ENCODE assay signal across 27 cellular contexts in the genomic region with DNA sequence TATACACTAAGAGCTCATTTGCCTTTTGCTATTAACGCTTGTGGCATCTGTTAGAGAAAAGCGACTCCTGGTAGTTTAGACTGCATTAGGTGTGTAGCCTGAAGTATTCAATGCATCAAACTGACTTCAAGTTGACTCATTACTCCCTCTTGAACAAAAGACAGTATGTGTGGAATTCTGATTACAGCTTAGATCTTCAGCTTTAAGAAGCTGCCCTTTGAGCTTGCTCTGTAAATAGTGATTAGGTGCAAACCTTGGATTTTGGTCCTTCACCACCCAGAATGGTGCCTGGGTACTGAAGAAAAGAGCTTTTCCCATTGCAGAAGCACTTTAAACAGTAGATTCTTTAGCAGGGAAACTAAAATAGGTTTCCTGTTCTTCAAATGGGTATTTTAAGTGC.
A peak's percentile ranks its signal among the peaks of the same experiment; 100 is the strongest.
DNase-seq lines count a peak whose midpoint lies in the region; ATAC-seq, FAIRE-seq and TF ChIP-seq lines count a peak whose summit lies in the region.
"Had no signal": no experiment of that assay in that cellular context is flagged by ENCODE, and none has a peak within 500 bp of the region (broad histone marks: within the 10 kb centered on the region; RNA-seq: fewer than 3 reads in every experiment).

No MANE protein-coding gene starts in this region.

- H3K9me3 ChIP-seq in Caco-2 (no peaks in the 10 kb centered on the region; the same call in 1 of the 2 replicates), endodermal cell (ENCODE audit: control insufficient read depth, low read length) (no peaks in the 10 kb centered on the region), left lung (no peaks in the 10 kb centered on the region), small intestine (ENCODE audit: control insufficient read depth, low read depth) (no peaks in the 10 kb centered on the region)
- H3K9me3 ChIP-seq: A549, SK-N-SH had no signal

- peak overlapping the region; percentile 80 for H3K27ac Mint-ChIP-seq in Caco-2 (ENCODE audit: unreplicated experiment)
- no peak overlapping the region for H3K27ac Mint-ChIP-seq in endodermal cell
- H3K27ac Mint-ChIP-seq in activated CD8-positive, alpha-beta memory T cell treated with anti-CD3 and anti-CD28 coated beads, Interleukin-2, amount 10 ng/mL, durations not matched to agents 7 days and 5 days, result no peak overlapping the region
- H3K27ac Mint-ChIP-seq: CD8-positive, alpha-beta T cell had no signal

- H3K4me1 Mint-ChIP-seq in Caco-2 (ENCODE audit: low read depth, unreplicated experiment), result peaks cover 68% of the 10 kb centered on the region
- peaks cover 20% of the 10 kb centered on the region for H3K4me1 Mint-ChIP-seq in endodermal cell
- H3K4me1 Mint-ChIP-seq in activated CD8-positive, alpha-beta memory T cell treated with anti-CD3 and anti-CD28 coated beads, Interleukin-2, amount 10 ng/mL, durations not matched to agents 7 days and 5 days, result no peaks in the 10 kb centered on the region

- no peaks in the 10 kb centered on the region; the same call in 1 of the 2 replicates for H3K36me3 ChIP-seq in Caco-2 (ENCODE audit: control insufficient read depth, insufficient read depth, low read length)
- no peaks in the 10 kb centered on the region for H3K36me3 ChIP-seq in endodermal cell (ENCODE audit: control insufficient read depth, insufficient read depth, low read length)
- H3K36me3 ChIP-seq in left lung, result no peaks in the 10 kb centered on the region
- H3K36me3 ChIP-seq in small intestine (ENCODE audit: control insufficient read depth in 2 of 2, insufficient read depth in 2 of 2, low read length in 2 of 2), result no peaks in the 10 kb centered on the region

- no peaks in the 10 kb centered on the region for H3K27me3 ChIP-seq in Caco-2 (replicated peaks; ENCODE audit: control insufficient read depth, insufficient read depth, low read length)
- no peaks in the 10 kb centered on the region for H3K27me3 ChIP-seq in endodermal cell (ENCODE audit: control insufficient read depth, insufficient read depth, low read length, poor library complexity, severe bottlenecking)
- no peaks in the 10 kb centered on the region for H3K27me3 ChIP-seq in left lung
- H3K27me3 ChIP-seq in small intestine (ENCODE audit: control insufficient read depth in 2 of 2, insufficient read depth in 2 of 2, low read length in 2 of 2), result no peaks in the 10 kb centered on the region

- intact Hi-C loops in Caco-2 (cut with micrococcal nuclease; ENCODE audit: unreplicated experiment), result loop anchor here (1.0 to 5.0 kb wide), 3 partner anchors 17 to 121 kb away; no protein-coding TSS in a partner anchor
- intact Hi-C loops in left lung (cut with DNase I), result no loop called here

- no TSS peak for BruUV-seq in Caco-2 (replicated peaks; lab: Mats Ljungman, UMichigan)

- no peak for TF ChIP-seq CTCF in Caco-2 (IDR thresholded peaks at IDR 0.05; ENCODE audit: insufficient read depth in 1 of 2, low read depth in 1 of 2, low read length in 1 of 2, severe bottlenecking in 1 of 2, unreplicated experiment in 1 of 2)
- TF ChIP-seq CTCF in endodermal cell (conservative IDR thresholded peaks at IDR 0.05), result no peak
- TF ChIP-seq CTCF in left lung (IDR thresholded peaks at IDR 0.05), result no peak

- CTCF ChIA-PET in Caco-2 (lab: Charles Lee), result interaction anchor here (0.6 to 2.1 kb wide), 7 partner anchors 9 to 75 kb away, joined by 3 to 12 read pairs (median 5); no protein-coding TSS in a partner anchor
- CTCF ChIA-PET in activated CD8-positive, alpha-beta memory T cell treated with anti-CD3 and anti-CD28 coated beads, Interleukin-2, amount 10 ng/mL, durations not matched to agents 7 days and 5 days (lab: Charles Lee), result no interaction called here

- 100% methylated on average over 1 to 2 of the region's 2 CpGs for WGBS in endodermal cell (ENCODE audit: insufficient coverage in 1 of 2, insufficient read length in 1 of 2), 2 experiments
- 23 to 62% (median 53%) methylated on average over 2 of the region's 2 CpGs for WGBS in small intestine, 3 donors

- peaks cover 6% of the 10 kb centered on the region for H3K36me3 Mint-ChIP-seq in Caco-2 (ENCODE audit: insufficient read depth, unreplicated experiment)
- no peaks in the 10 kb centered on the region for H3K36me3 Mint-ChIP-seq in endodermal cell (ENCODE audit: low read depth)
- H3K36me3 Mint-ChIP-seq in activated CD8-positive, alpha-beta memory T cell treated with anti-CD3 and anti-CD28 coated beads, Interleukin-2, amount 10 ng/mL, durations not matched to agents 7 days and 5 days, result no peaks in the 10 kb centered on the region
- H3K36me3 Mint-ChIP-seq: CD8-positive, alpha-beta T cell had no signal

- peak; percentile 73 for ATAC-seq in left lung
- no peak for ATAC-seq in HG03135 (IDR thresholded peaks at IDR 0.05; ENCODE audit: unreplicated experiment)
- ATAC-seq in activated CD8-positive, alpha-beta memory T cell treated with anti-CD3 and anti-CD28 coated beads, Interleukin-2, amount 10 ng/mL, durations not matched to agents 7 days and 5 days, result no peak
- ATAC-seq: A549; CD8-positive, alpha-beta T cell; PC-3 had no signal

- H3K4me3 Mint-ChIP-seq in Caco-2 (ENCODE audit: unreplicated experiment), result peak overlapping the region; percentile 50
- H3K4me3 Mint-ChIP-seq in endodermal cell, result no peak overlapping the region
- H3K4me3 Mint-ChIP-seq in activated CD8-positive, alpha-beta memory T cell treated with anti-CD3 and anti-CD28 coated beads, Interleukin-2, amount 10 ng/mL, durations not matched to agents 7 days and 5 days, result no peak overlapping the region
- H3K4me3 Mint-ChIP-seq: CD8-positive, alpha-beta T cell had no signal

- H3K4me3 ChIP-seq in Caco-2 (ENCODE audit: low read depth, low read length) (no peak overlapping the region), endodermal cell (ENCODE audit: low read length) (peak overlapping the region; percentile 17), left lung (no peak overlapping the region), small intestine (ENCODE audit: low read depth in 1 of 2, low read length in 2 of 2) (no peak overlapping the region)
- H3K4me3 ChIP-seq: A549 had no signal

- no peak overlapping the region for H3K9ac ChIP-seq in endodermal cell (ENCODE audit: extremely low read depth, low read length, poor library complexity, severe bottlenecking)
- H3K9ac ChIP-seq: SK-N-SH had no signal

- H3K9me3 Mint-ChIP-seq in Caco-2 (ENCODE audit: unreplicated experiment) (peaks cover 21% of the 10 kb centered on the region), endodermal cell (no peaks in the 10 kb centered on the region)
- peaks cover 2% of the 10 kb centered on the region for H3K9me3 Mint-ChIP-seq in activated CD8-positive, alpha-beta memory T cell treated with anti-CD3 and anti-CD28 coated beads, Interleukin-2, amount 10 ng/mL, durations not matched to agents 7 days and 5 days (ENCODE audit: low read depth)
- H3K9me3 Mint-ChIP-seq: CD8-positive, alpha-beta T cell had no signal

- H3K27me3 Mint-ChIP-seq in Caco-2 (ENCODE audit: insufficient read depth, unreplicated experiment) (no peaks in the 10 kb centered on the region), endodermal cell (ENCODE audit: insufficient read depth) (no peaks in the 10 kb centered on the region)
- no peaks in the 10 kb centered on the region for H3K27me3 Mint-ChIP-seq in activated CD8-positive, alpha-beta memory T cell treated with anti-CD3 and anti-CD28 coated beads, Interleukin-2, amount 10 ng/mL, durations not matched to agents 7 days and 5 days

- no peak overlapping the region for H3K27ac ChIP-seq in endodermal cell (ENCODE audit: low read depth, low read length)
- no peak overlapping the region for H3K27ac ChIP-seq in left lung
- no peak overlapping the region for H3K27ac ChIP-seq in small intestine (ENCODE audit: low read depth in 1 of 2, low read length in 1 of 2)
- H3K27ac ChIP-seq: A549, C4-2B had no signal

- DNase-seq in Caco-2, result peak; percentile 51 to 69
- no peak for DNase-seq in endodermal cell
- DNase-seq in left lung, result no peak
- DNase-seq in small intestine, result peak; percentile 56
- no peak for DNase-seq in activated T-cell treated with anti-CD3 and anti-CD28 coated beads for 4 hours
- no peak for DNase-seq in activated CD8-positive, alpha-beta memory T cell treated with anti-CD3 and anti-CD28 coated beads, Interleukin-2, amount 10 ng/mL, durations not matched to agents 7 days and 5 days
- DNase-seq: CD8-positive, alpha-beta T cell; DMS 273 treated with DMSO at 0.1 percent for 48 hours; DMS79; EL; GF-D8; Karpas-422; NCI-H1092 treated with DMSO at 0.1 percent for 48 hours; NCI-H1436; NCI-H187; NCI-H446; NCI-H524 treated with DMSO at 0.1 percent for 48 hours; NCI-H82; NK-92 treated with Interleukin-12 subunit alpha and Interleukin-12 subunit beta, amount 100 ng/mL, for 24 hours; PC-3; SK-N-SH had no signal

- no peak for FAIRE-seq in small intestine (lab: Jason Lieb, UNC)
- FAIRE-seq: A549, GM12891, GM19239, H54 had no signal

- H3K4me1 ChIP-seq in Caco-2 (peaks cover 61% of the 10 kb centered on the region), endodermal cell (ENCODE audit: control insufficient read depth, insufficient read depth, low read length) (no peaks in the 10 kb centered on the region), left lung (no peaks in the 10 kb centered on the region), small intestine (ENCODE audit: control insufficient read depth in 2 of 2, insufficient read depth in 1 of 2, low read depth in 1 of 2, low read length in 1 of 2) (no peaks in the 10 kb centered on the region)

- POLR2A ChIA-PET in Caco-2 (lab: Charles Lee), result interaction anchor here (0.5 to 2.0 kb wide), 7 partner anchors 18 to 1917 kb away, joined by 3 to 17 read pairs (median 5); no protein-coding TSS in a partner anchor

Comparison
In these comparisons a context has a peak if more than half of its experiments do, and no peak if none do; other contexts are left out.
1. DNase-seq: peak in Caco-2 (2 of 2) and small intestine (single experiment); none in endodermal cell (single experiment), left lung (0 of 2), activated T-cell treated with anti-CD3 and anti-CD28 coated beads for 4 hours (single experiment) and activated CD8-positive, alpha-beta memory T cell treated with anti-CD3 and anti-CD28 coated beads, Interleukin-2, amount 10 ng/mL, durations not matched to agents 7 days and 5 days (single experiment).